In the genomic region with DNA sequence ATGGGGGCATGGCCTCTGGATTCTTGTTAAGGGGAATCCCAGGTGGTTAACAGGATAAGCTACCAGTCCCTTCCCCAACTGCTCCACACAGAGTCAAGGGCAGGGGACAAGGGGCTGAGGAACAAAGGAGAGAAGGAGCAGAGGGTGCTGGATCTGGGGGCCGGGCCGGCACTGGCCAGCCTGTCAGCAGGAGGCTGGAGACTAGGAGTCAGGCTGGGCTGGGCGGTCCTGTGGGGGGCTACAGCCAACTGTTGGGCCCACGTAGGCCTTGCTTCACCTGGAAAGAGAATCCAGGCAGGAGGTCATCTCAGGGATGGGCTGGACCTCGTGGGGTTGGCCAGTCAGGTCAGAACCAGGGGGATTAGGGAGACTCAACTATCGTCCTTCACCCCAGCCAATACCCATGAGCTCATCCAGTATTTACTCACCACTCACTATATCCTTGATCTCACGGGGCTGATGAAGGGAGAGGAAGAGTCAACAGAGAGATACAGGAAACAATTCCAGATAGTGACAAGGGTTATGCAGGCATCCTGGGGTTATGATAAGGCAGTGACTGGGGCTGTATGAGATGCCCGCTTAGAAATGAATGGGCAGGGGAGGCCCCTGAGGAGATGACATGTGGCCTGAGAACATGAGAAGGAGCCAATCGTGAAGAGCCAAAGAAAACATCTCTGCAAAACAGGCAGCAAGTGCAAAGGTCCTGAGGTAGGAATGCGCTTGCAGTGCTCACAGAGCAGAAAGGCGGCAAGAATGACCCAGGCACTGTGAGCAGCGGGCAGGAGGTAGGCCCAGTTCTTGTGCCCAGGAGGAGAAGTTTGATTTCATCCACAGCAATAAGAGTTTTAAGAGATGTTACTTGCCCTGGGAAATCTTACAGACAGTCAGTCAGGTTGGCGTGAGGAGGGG, we compare ENCODE assay signal across 1 cellular context.
A peak's percentile ranks its signal among the peaks of the same experiment; 100 is the strongest.
TF ChIP-seq lines count a peak whose summit lies in the region.

No MANE protein-coding gene starts in this region.

TF ChIP-seq in HepG2, 621 proteins besides CTCF, POLR2A, EP300 and RAD21 (continued from another document):
- TF ChIP-seq, protein P1, sequence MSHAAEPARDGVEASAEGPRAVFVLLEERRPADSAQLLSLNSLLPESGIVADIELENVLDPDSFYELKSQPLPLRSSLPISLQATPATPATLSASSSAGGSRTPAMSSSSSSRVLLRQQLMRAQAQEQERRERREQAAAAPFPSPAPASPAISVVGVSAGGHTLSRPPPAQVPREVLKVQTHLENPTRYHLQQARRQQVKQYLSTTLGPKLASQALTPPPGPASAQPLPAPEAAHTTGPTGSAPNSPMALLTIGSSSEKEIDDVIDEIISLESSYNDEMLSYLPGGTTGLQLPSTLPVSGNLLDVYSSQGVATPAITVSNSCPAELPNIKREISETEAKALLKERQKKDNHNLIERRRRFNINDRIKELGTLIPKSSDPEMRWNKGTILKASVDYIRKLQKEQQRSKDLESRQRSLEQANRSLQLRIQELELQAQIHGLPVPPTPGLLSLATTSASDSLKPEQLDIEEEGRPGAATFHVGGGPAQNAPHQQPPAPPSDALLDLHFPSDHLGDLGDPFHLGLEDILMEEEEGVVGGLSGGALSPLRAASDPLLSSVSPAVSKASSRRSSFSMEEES (CRISPR knock-in tag; IDR thresholded peaks at IDR 0.05) = peak; percentile 39; the same call in 1 of the 2 replicates
- TF ChIP-seq NFE2 (CRISPR knock-in tag; IDR thresholded peaks at IDR 0.05) (no peak), TRIM24 (CRISPR knock-in tag; IDR thresholded peaks at IDR 0.05) (no peak), LCORL (IDR thresholded peaks at IDR 0.05) (no peak), LCORL (CRISPR knock-in tag; IDR thresholded peaks at IDR 0.05) (peak; percentile 41; the same call in 1 of the 2 replicates), SALL1 (CRISPR knock-in tag; IDR thresholded peaks at IDR 0.05) (peak; percentile 62), BRCA1 (CRISPR knock-in tag; IDR thresholded peaks at IDR 0.05) (no peak), ETV6 (CRISPR knock-in tag; conservative IDR thresholded peaks at IDR 0.05) (0 out of 2 replicates have a peak, but pooled peaks have one; percentile 33), ZMYM2 (CRISPR knock-in tag; IDR thresholded peaks at IDR 0.05) (0 out of 2 replicates have a peak, but pooled peaks have one; percentile 45), STAG1 (CRISPR knock-in tag; IDR thresholded peaks at IDR 0.05) (peak; percentile 14; the same call in 1 of the 2 replicates), XRCC5 (optimal IDR thresholded peaks at IDR 0.05; ENCODE audit: low read length) (peak; percentile 7), CBFB (CRISPR knock-in tag; IDR thresholded peaks at IDR 0.05) (no peak)
- TF ChIP-seq, protein P2, sequence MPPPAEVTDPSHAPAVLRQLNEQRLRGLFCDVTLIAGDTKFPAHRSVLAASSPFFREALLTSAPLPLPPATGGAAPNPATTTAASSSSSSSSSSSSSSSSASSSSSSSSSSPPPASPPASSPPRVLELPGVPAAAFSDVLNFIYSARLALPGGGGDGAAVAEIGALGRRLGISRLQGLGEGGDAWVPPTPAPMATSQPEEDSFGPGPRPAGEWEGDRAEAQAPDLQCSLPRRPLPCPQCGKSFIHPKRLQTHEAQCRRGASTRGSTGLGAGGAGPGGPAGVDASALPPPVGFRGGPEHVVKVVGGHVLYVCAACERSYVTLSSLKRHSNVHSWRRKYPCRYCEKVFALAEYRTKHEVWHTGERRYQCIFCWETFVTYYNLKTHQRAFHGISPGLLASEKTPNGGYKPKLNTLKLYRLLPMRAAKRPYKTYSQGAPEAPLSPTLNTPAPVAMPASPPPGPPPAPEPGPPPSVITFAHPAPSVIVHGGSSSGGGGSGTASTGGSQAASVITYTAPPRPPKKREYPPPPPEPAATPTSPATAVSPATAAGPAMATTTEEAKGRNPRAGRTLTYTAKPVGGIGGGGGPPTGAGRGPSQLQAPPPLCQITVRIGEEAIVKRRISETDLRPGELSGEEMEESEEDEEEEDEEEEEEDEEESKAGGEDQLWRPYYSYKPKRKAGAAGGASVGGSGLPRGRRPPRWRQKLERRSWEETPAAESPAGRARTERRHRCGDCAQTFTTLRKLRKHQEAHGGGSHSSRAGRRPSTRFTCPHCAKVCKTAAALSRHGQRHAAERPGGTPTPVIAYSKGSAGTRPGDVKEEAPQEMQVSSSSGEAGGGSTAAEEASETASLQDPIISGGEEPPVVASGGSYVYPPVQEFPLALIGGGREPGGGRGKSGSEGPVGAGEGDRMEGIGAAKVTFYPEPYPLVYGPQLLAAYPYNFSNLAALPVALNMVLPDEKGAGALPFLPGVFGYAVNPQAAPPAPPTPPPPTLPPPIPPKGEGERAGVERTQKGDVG (CRISPR knock-in tag; IDR thresholded peaks at IDR 0.05; ENCODE audit: borderline replicate concordance) = peak; percentile 60; the same call in 1 of the 2 replicates
- TF ChIP-seq, protein P3, sequence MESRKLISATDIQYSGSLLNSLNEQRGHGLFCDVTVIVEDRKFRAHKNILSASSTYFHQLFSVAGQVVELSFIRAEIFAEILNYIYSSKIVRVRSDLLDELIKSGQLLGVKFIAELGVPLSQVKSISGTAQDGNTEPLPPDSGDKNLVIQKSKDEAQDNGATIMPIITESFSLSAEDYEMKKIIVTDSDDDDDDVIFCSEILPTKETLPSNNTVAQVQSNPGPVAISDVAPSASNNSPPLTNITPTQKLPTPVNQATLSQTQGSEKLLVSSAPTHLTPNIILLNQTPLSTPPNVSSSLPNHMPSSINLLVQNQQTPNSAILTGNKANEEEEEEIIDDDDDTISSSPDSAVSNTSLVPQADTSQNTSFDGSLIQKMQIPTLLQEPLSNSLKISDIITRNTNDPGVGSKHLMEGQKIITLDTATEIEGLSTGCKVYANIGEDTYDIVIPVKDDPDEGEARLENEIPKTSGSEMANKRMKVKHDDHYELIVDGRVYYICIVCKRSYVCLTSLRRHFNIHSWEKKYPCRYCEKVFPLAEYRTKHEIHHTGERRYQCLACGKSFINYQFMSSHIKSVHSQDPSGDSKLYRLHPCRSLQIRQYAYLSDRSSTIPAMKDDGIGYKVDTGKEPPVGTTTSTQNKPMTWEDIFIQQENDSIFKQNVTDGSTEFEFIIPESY (CRISPR knock-in tag; IDR thresholded peaks at IDR 0.05) = peak; percentile 76
- TF ChIP-seq, protein P4, sequence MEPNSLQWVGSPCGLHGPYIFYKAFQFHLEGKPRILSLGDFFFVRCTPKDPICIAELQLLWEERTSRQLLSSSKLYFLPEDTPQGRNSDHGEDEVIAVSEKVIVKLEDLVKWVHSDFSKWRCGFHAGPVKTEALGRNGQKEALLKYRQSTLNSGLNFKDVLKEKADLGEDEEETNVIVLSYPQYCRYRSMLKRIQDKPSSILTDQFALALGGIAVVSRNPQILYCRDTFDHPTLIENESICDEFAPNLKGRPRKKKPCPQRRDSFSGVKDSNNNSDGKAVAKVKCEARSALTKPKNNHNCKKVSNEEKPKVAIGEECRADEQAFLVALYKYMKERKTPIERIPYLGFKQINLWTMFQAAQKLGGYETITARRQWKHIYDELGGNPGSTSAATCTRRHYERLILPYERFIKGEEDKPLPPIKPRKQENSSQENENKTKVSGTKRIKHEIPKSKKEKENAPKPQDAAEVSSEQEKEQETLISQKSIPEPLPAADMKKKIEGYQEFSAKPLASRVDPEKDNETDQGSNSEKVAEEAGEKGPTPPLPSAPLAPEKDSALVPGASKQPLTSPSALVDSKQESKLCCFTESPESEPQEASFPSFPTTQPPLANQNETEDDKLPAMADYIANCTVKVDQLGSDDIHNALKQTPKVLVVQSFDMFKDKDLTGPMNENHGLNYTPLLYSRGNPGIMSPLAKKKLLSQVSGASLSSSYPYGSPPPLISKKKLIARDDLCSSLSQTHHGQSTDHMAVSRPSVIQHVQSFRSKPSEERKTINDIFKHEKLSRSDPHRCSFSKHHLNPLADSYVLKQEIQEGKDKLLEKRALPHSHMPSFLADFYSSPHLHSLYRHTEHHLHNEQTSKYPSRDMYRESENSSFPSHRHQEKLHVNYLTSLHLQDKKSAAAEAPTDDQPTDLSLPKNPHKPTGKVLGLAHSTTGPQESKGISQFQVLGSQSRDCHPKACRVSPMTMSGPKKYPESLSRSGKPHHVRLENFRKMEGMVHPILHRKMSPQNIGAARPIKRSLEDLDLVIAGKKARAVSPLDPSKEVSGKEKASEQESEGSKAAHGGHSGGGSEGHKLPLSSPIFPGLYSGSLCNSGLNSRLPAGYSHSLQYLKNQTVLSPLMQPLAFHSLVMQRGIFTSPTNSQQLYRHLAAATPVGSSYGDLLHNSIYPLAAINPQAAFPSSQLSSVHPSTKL (CRISPR knock-in tag; IDR thresholded peaks at IDR 0.05) = peak; percentile 66
- TF ChIP-seq, protein P5, sequence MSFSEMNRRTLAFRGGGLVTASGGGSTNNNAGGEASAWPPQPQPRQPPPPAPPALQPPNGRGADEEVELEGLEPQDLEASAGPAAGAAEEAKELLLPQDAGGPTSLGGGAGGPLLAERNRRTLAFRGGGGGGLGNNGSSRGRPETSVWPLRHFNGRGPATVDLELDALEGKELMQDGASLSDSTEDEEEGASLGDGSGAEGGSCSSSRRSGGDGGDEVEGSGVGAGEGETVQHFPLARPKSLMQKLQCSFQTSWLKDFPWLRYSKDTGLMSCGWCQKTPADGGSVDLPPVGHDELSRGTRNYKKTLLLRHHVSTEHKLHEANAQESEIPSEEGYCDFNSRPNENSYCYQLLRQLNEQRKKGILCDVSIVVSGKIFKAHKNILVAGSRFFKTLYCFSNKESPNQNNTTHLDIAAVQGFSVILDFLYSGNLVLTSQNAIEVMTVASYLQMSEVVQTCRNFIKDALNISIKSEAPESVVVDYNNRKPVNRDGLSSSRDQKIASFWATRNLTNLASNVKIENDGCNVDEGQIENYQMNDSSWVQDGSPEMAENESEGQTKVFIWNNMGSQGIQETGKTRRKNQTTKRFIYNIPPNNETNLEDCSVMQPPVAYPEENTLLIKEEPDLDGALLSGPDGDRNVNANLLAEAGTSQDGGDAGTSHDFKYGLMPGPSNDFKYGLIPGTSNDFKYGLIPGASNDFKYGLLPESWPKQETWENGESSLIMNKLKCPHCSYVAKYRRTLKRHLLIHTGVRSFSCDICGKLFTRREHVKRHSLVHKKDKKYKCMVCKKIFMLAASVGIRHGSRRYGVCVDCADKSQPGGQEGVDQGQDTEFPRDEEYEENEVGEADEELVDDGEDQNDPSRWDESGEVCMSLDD (CRISPR knock-in tag; IDR thresholded peaks at IDR 0.05; ENCODE audit: borderline replicate concordance) = 0 out of 2 replicates have a peak, but pooled peaks have one; percentile 8
